ENCODE assay signal across 10 cellular contexts in genomic region chrX:110847334-110847733, GRCh38. TPM values are rescaled to one million over a fixed set of nuclear protein-coding genes. Genes with fewer than 3 reads are reported as not detected.
DNase-seq lines count a peak whose midpoint lies in the region; ATAC-seq and TF ChIP-seq lines count a peak whose summit lies in the region.
"Had no signal": no experiment of that assay in that cellular context is flagged by ENCODE, and none has a peak within 500 bp of the region (broad histone marks: within the 10 kb centered on the region; RNA-seq: fewer than 3 reads in every experiment).

No MANE protein-coding gene starts in this region.

- H3K36me3 ChIP-seq in stomach = no peaks in the 10 kb centered on the region

- no peaks in the 10 kb centered on the region for H3K4me1 ChIP-seq in stomach

- H3K9me3 ChIP-seq in stomach = no peaks in the 10 kb centered on the region

- in situ Hi-C loops in Caki2 (cut with HindIII; ENCODE audit: low pct_unique_long_range_greater_than_20kb, low sequenced_read_pairs) = no loop called here

- H3K27ac ChIP-seq in stomach = no peak overlapping the region
- H3K27ac ChIP-seq: skin epidermis had no signal

- no peak for TF ChIP-seq POLR2A in stomach (IDR thresholded peaks at IDR 0.05)

- no peak for TF ChIP-seq EP300 in stomach (IDR thresholded peaks at IDR 0.05)

- intact Hi-C loops in stomach (cut with DNase I; ENCODE audit: low total_unique reads) = loop anchor here (5.0 kb wide), 1 partner anchor 395 kb away; no protein-coding TSS in a partner anchor

- H3K27me3 ChIP-seq in stomach = peaks cover 0 to 13% (median 0%) of the 10 kb centered on the region in 3 donors

- ATAC-seq in GM18870 (IDR thresholded peaks at IDR 0.05; ENCODE audit: unreplicated experiment) = peak; percentile 69
- ATAC-seq in HG03135 (IDR thresholded peaks at IDR 0.05; ENCODE audit: unreplicated experiment) = peak; percentile 72

- 0 to 8% (median 4%) methylated on average over 5 of the region's 5 CpGs for WGBS in stomach, 5 donors

- DNase-seq in Caki2 (ENCODE audit: low read depth) (peak; percentile 36), NCI-H2227 (lab: John Stamatoyannopoulos, UW; ENCODE audit: unreplicated experiment) (peak; percentile 87), astrocyte of the hippocampus (ENCODE audit: low read depth, low spot score) (peak; percentile 79), iPS-NIHi7 (ENCODE audit: extremely low spot score) (peak; percentile 64), stomach (no peak)
- DNase-seq in NK-92 treated with Interleukin-12 subunit alpha and Interleukin-12 subunit beta, amount 100 ng/mL, for 24 hours (lab: John Stamatoyannopoulos, UW) = no peak

- no peak overlapping the region for H3K4me3 ChIP-seq in stomach
- H3K4me3 ChIP-seq: skin epidermis had no signal

- peak in 5 of 7 experiments; percentile 23 to 68 (median 55) for TF ChIP-seq CTCF in stomach (IDR thresholded peaks at IDR 0.05)

RNA-seq across cellular contexts. Expression of gene CHRDL1, which starts 51.7 kb away (rescaled TPM):
- total RNA-seq in Caki2 (2014; rRNA removed; shearing (Covaris generic); ENCODE audit: low replicate concordance) = 0.17 and 0.72 TPM in 2 replicates
- total RNA-seq in stomach = 100 to 1,000 TPM in 1 of 5 donors, 10 to 100 TPM in 1, 1 to 10 TPM in 3; 3.2 to 140 (median 7.0) TPM
- polyA plus RNA-seq in stomach = 10 to 100 TPM in 1 of 3 donors, 1 to 10 TPM in 2; 2.6 to 10.5 (median 3.3) TPM
- total RNA-seq: T-helper 2 cell treated with Interferon-gamma antibody and Interleukin-4, amounts not matched to agents 100 ng/mL and 5 ng/mL, for 36 hours had no signal

Comparison
In these comparisons a context has a peak if more than half of its experiments do, and no peak if none do; other contexts are left out.
1. DNase-seq: peak in Caki2 (single experiment), NCI-H2227 (single experiment), astrocyte of the hippocampus (single experiment) and iPS-NIHi7 (single experiment); none in stomach (single experiment) and NK-92 treated with Interleukin-12 subunit alpha and Interleukin-12 subunit beta, amount 100 ng/mL, for 24 hours (single experiment).